22 cellular contexts compared by ENCODE assay signal in the genomic region with DNA sequence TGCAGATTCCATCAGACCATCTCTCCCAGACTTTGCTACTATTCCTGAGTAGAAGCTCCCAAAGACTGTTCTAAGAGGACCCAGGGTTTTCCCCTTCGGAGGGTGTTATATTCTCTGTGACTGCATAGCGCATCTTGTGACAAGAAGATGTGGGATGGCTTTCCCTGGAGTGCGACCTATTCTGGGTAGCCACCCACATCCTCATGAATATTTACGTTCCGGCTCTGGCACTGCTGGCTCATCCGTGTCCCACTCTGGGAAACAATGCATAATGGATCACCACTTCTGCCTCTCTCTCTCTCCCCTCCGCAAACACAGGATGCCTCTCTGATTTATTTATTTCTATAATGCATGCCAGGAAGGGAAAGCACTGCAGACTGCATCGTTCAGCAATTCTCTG.
A peak's percentile ranks its signal among the peaks of the same experiment; 100 is the strongest.
DNase-seq lines count a peak whose midpoint lies in the region; ATAC-seq and TF ChIP-seq lines count a peak whose summit lies in the region.
"Had no signal": no experiment of that assay in that cellular context is flagged by ENCODE, and none has a peak within 500 bp of the region (broad histone marks: within the 10 kb centered on the region; RNA-seq: fewer than 3 reads in every experiment).

No MANE protein-coding gene starts in this region.

- H3K27ac ChIP-seq in HEK293 (ENCODE audit: extremely low read depth, low read depth, low read length): no peak overlapping the region

- no peak for ATAC-seq in HG03342 (IDR thresholded peaks at IDR 0.05; ENCODE audit: unreplicated experiment)
- ATAC-seq: activated CD8-positive, alpha-beta T cell treated with anti-CD3 and anti-CD28 coated beads, Interleukin-2, amount 10 ng/mL, durations not matched to agents 7 days and 5 days; esophagus mucosa had no signal

- H3K9me3 ChIP-seq in HEK293 (ENCODE audit: control insufficient read depth, insufficient read depth, low read depth, low read length): no peaks in the 10 kb centered on the region
- H3K9me3 ChIP-seq: SK-N-SH had no signal

- DNase-seq in NCI-H69 (lab: John Stamatoyannopoulos, UW) (peak; percentile 13), head of caudate nucleus (peak; percentile 36 to 90 (median 66)), pons (ENCODE audit: low spot score) (peak; percentile 75), NCI-H2029 treated with DMSO at 0.1 percent for 48 hours (lab: John Stamatoyannopoulos, UW) (no peak), NOMO-1 treated with dmso at 0.1 percent for 144 hours (lab: John Stamatoyannopoulos, UW; ENCODE audit: unreplicated experiment) (no peak)
- DNase-seq: activated CD8-positive, alpha-beta T cell treated with anti-CD3 and anti-CD28 coated beads, Interleukin-2, amount 10 ng/mL, durations not matched to agents 7 days and 5 days; activated naive CD4-positive, alpha-beta T cell treated with Interleukin-2 at 50 U/mL for 16 hours; activated T-cell treated with anti-CD3 and anti-CD28 coated beads, Interleukin-2, amount 50 U/mL, for 1 hour; aorta; effector CD8-positive, alpha-beta T cell; HCEC 1CT; NCI-H1105 treated with DMSO at 0.1 percent for 48 hours; NCI-H2171 treated with DMSO at 0.1 percent for 48 hours; NK-92 treated with Interleukin-12 subunit alpha and Interleukin-12 subunit beta, amount 100 ng/mL, for 24 hours; SK-N-SH; stimulated activated CD4-positive, alpha-beta T cell treated with anti-CD3 and anti-CD28 coated beads, Interleukin-2, amount 100 ng/mL, for 48 hours; stimulated activated naive CD4-positive, alpha-beta T cell treated with Interleukin-2 at 50 U/mL for 16 hours; trophoblast cell had no signal

- no peaks in the 10 kb centered on the region for H3K36me3 ChIP-seq in HEK293 (ENCODE audit: control insufficient read depth in 2 of 2, insufficient read depth in 1 of 2, low read length in 2 of 2)

- intact Hi-C loops in head of caudate nucleus (cut with DNase I): no loop called here

- CTCF ChIA-PET in HEK293 (lab: Yijun Ruan, JAX): interaction anchor here (0.7 to 1.2 kb wide), 2 partner anchors 10 to 60 kb away, joined by 3 to 4 read pairs; no protein-coding TSS in a partner anchor

- H3K4me3 ChIP-seq in HEK293 (ENCODE audit: low read depth, low read length): no peak overlapping the region
- H3K4me3 ChIP-seq: smooth muscle cell had no signal

- POLR2A ChIA-PET in HEK293 (lab: Yijun Ruan, JAX): no interaction called here

- no peak for TF ChIP-seq CTCF in HEK293 (tag by site-specific recombination; IDR thresholded peaks at IDR 0.05)

- H3K4me1 ChIP-seq in HEK293 (ENCODE audit: control insufficient read depth, insufficient read depth, low read length): no peaks in the 10 kb centered on the region

TF ChIP-seq in HEK293, 187 proteins besides CTCF, POLR2A, EP300 and RAD21:
- TF ChIP-seq, protein P1, sequence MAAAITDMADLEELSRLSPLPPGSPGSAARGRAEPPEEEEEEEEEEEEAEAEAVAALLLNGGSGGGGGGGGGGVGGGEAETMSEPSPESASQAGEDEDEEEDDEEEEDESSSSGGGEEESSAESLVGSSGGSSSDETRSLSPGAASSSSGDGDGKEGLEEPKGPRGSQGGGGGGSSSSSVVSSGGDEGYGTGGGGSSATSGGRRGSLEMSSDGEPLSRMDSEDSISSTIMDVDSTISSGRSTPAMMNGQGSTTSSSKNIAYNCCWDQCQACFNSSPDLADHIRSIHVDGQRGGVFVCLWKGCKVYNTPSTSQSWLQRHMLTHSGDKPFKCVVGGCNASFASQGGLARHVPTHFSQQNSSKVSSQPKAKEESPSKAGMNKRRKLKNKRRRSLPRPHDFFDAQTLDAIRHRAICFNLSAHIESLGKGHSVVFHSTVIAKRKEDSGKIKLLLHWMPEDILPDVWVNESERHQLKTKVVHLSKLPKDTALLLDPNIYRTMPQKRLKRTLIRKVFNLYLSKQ (tag by site-specific recombination; IDR thresholded peaks at IDR 0.05; ENCODE audit: borderline replicate concordance): no peak
- TF ChIP-seq ZBTB17 (tag by site-specific recombination; IDR thresholded peaks at IDR 0.05): 0 out of 2 replicates have a peak, but pooled peaks have one; percentile 25
- TF ChIP-seq, protein P2, sequence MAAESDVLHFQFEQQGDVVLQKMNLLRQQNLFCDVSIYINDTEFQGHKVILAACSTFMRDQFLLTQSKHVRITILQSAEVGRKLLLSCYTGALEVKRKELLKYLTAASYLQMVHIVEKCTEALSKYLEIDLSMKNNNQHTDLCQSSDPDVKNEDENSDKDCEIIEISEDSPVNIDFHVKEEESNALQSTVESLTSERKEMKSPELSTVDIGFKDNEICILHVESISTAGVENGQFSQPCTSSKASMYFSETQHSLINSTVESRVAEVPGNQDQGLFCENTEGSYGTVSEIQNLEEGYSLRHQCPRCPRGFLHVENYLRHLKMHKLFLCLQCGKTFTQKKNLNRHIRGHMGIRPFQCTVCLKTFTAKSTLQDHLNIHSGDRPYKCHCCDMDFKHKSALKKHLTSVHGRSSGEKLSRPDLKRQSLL (tag by site-specific recombination; IDR thresholded peaks at IDR 0.05): no peak
- no peak for TF ChIP-seq ZNF530 (tag by site-specific recombination; IDR thresholded peaks at IDR 0.05; ENCODE audit: low read depth)
- peak; percentile 31; the same call in 1 of the 2 replicates for TF ChIP-seq EGR2 (tag by site-specific recombination; IDR thresholded peaks at IDR 0.05; ENCODE audit: low read depth)

Comparison
In these comparisons a context has a peak if more than half of its experiments do, and no peak if none do; other contexts are left out.
1. DNase-seq: peak in NCI-H69 (single experiment), head of caudate nucleus (42 of 42) and pons (single experiment); none in NCI-H2029 treated with DMSO at 0.1 percent for 48 hours (single experiment) and NOMO-1 treated with dmso at 0.1 percent for 144 hours (single experiment).